Comparison of ENCODE assay signal across 1 cellular context in genomic region chr11:123719452-123719851, GRCh38.
TF ChIP-seq lines count a peak whose summit lies in the region.

No MANE protein-coding gene starts in this region.

TF ChIP-seq in K562, 482 proteins besides CTCF, POLR2A, EP300 and RAD21:
- TF ChIP-seq MCM2 (IDR thresholded peaks at IDR 0.05; ENCODE audit: low read depth), result no peak
- peak; percentile 13; the same call in 1 of the 2 replicates for TF ChIP-seq ATF3 (IDR thresholded peaks at IDR 0.05)
- no peak for TF ChIP-seq ATF3 (CRISPR knock-in tag; conservative IDR thresholded peaks at IDR 0.05)
- TF ChIP-seq E2F5 (CRISPR knock-in tag; IDR thresholded peaks at IDR 0.05), result no peak
- no peak for TF ChIP-seq U2AF1 (optimal IDR thresholded peaks at IDR 0.05; ENCODE audit: low read depth, low read length)
